Comparison of ENCODE assay signal across 18 cellular contexts in the genomic region with DNA sequence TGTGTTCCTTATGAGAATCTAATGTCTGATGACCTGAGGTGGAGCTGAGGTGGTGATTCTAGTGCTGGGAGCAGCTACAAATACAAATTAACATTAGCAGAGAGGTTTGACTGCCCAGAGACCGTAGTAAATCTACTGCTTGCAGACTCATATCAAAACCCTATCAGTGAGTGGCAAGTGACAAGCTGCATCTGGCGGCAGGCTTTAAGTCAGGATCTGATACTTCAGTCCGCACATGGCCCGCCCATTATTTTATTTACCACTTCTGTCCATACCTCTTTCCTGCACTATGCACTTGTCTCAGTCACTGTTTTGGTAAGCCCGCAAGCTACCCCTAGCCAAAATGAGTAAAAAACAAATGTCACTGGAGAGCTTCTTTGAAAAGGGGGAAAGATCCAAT. TPM values are rescaled to one million over a fixed set of nuclear protein-coding genes. Genes with fewer than 3 reads are reported as not detected.
A peak's percentile ranks its signal among the peaks of the same experiment; 100 is the strongest.
DNase-seq lines count a peak whose midpoint lies in the region; ATAC-seq, FAIRE-seq and TF ChIP-seq lines count a peak whose summit lies in the region.
"Had no signal": no experiment of that assay in that cellular context is flagged by ENCODE, and none has a peak within 500 bp of the region (broad histone marks: within the 10 kb centered on the region; RNA-seq: fewer than 3 reads in every experiment).

No MANE protein-coding gene starts in this region.

- peaks cover 72% of the 10 kb centered on the region for H3K36me3 Mint-ChIP-seq in activated naive CD8-positive, alpha-beta T cell treated with anti-CD3 and anti-CD28 coated beads for 36 hours

- no peak overlapping the region for H3K4me2 ChIP-seq in Karpas-422 (ENCODE audit: low read depth, low read length, poor library complexity, severe bottlenecking)

- no peaks in the 10 kb centered on the region for H3K27me3 Mint-ChIP-seq in activated naive CD8-positive, alpha-beta T cell treated with anti-CD3 and anti-CD28 coated beads for 36 hours

- no peak for ATAC-seq in pancreas
- ATAC-seq: HCT116, Right ventricle myocardium inferior had no signal

- H3K4me3 ChIP-seq in ACC112 (ENCODE audit: low read depth, low read length) (no peak overlapping the region), GM06990 (replicated peaks; ENCODE audit: low read depth, low read length) (no peak overlapping the region), Karpas-422 (ENCODE audit: low read length) (no peak overlapping the region), pancreas (no peak overlapping the region)
- H3K4me3 ChIP-seq: cardiac muscle cell had no signal

- peaks cover 4% of the 10 kb centered on the region; the same call in 1 of the 2 replicates for H3K36me3 ChIP-seq in ACC112 (ENCODE audit: insufficient read depth, low read length)
- H3K36me3 ChIP-seq in GM06990 (ENCODE audit: control insufficient read depth, insufficient read depth, low read length): no peaks in the 10 kb centered on the region; the same call in 1 of the 2 replicates
- H3K36me3 ChIP-seq in Karpas-422 (ENCODE audit: insufficient read depth, low read length): peaks cover 17% of the 10 kb centered on the region
- no peaks in the 10 kb centered on the region for H3K36me3 ChIP-seq in pancreas
- H3K36me3 ChIP-seq: cardiac muscle cell had no signal

- H3K27ac ChIP-seq in ACC112 (ENCODE audit: low read depth, low read length): peak overlapping the region; percentile 55
- peak overlapping the region; percentile 81 for H3K27ac ChIP-seq in Karpas-422 (ENCODE audit: low read length)
- H3K27ac ChIP-seq in pancreas: no peak overlapping the region

- H3K27me3 ChIP-seq in ACC112 (ENCODE audit: insufficient read depth, low read length) (no peaks in the 10 kb centered on the region), GM06990 (replicated peaks; ENCODE audit: control insufficient read depth, insufficient read depth, low read length) (no peaks in the 10 kb centered on the region), Karpas-422 (ENCODE audit: low read length) (no peaks in the 10 kb centered on the region), pancreas (no peaks in the 10 kb centered on the region)
- H3K27me3 ChIP-seq: cardiac muscle cell had no signal

- H2AFZ ChIP-seq in ACC112 (ENCODE audit: low read length, unreplicated experiment) (no peak overlapping the region), Karpas-422 (ENCODE audit: low read length) (no peak overlapping the region)

- peak overlapping the region; percentile 90 for H3K27ac Mint-ChIP-seq in activated naive CD8-positive, alpha-beta T cell treated with anti-CD3 and anti-CD28 coated beads for 36 hours

- intact Hi-C loops in pancreas (cut with DNase I): no loop called here

- peaks cover 35% of the 10 kb centered on the region for H3K4me1 Mint-ChIP-seq in activated naive CD8-positive, alpha-beta T cell treated with anti-CD3 and anti-CD28 coated beads for 36 hours

- H3K9me3 ChIP-seq in Karpas-422 (ENCODE audit: low read length): peaks cover 11% of the 10 kb centered on the region; the same call in 1 of the 2 replicates
- H3K9me3 ChIP-seq in pancreas: no peaks in the 10 kb centered on the region

- no peak for FAIRE-seq in pancreas (lab: Jason Lieb, UNC)
- FAIRE-seq: TTC549 had no signal

- 87 to 91% methylated on average over 5 of the region's 5 CpGs for WGBS in pancreas, 2 donors

- H3K4me1 ChIP-seq in ACC112 (ENCODE audit: control insufficient read depth, insufficient read depth, low read length, unreplicated experiment) (peaks cover 15% of the 10 kb centered on the region), Karpas-422 (ENCODE audit: low read length) (peaks cover 47% of the 10 kb centered on the region), pancreas (no peaks in the 10 kb centered on the region)

- no peak overlapping the region for H3K9ac ChIP-seq in Karpas-422 (ENCODE audit: low read length)

- no peaks in the 10 kb centered on the region for H3K9me2 ChIP-seq in Karpas-422 (replicated peaks; ENCODE audit: insufficient read depth, low read length)

- DNase-seq in GM06990 (ENCODE audit: extremely low read depth, insufficient read length): peak; percentile 33
- no peak for DNase-seq in Karpas-422
- DNase-seq in activated naive CD8-positive, alpha-beta T cell treated with anti-CD3 and anti-CD28 coated beads for 36 hours: no peak
- DNase-seq in foreskin melanocyte: no peak
- DNase-seq in mucosa of gallbladder (ENCODE audit: low spot score): no peak
- DNase-seq in stimulated activated CD4-positive, alpha-beta T cell treated with anti-CD3 and anti-CD28 coated beads, Interleukin-4, amount 100 ng/mL, for 1 hour: no peak
- DNase-seq in pancreas: no peak
- DNase-seq: head of caudate nucleus; NCI-H1436; NCI-H524 treated with DMSO at 0.1 percent for 48 hours; stimulated activated CD4-positive, alpha-beta T cell treated with anti-CD3 and anti-CD28 coated beads, Interleukin-4, amount 100 ng/mL, for 24 hours; stimulated activated naive CD4-positive, alpha-beta T cell had no signal

- H3K79me2 ChIP-seq in ACC112 (ENCODE audit: control insufficient read depth, insufficient read depth, low read length, unreplicated experiment): peaks cover 31% of the 10 kb centered on the region
- peaks cover 94% of the 10 kb centered on the region for H3K79me2 ChIP-seq in Karpas-422 (ENCODE audit: low read length)

- peak overlapping the region; percentile 35 for H3K4me3 Mint-ChIP-seq in activated naive CD8-positive, alpha-beta T cell treated with anti-CD3 and anti-CD28 coated beads for 36 hours

- TF ChIP-seq CTCF in GM06990 (IDR thresholded peaks at IDR 0.05; ENCODE audit: insufficient read depth, low read length, poor library complexity, severe bottlenecking) (no peak), pancreas (IDR thresholded peaks at IDR 0.05) (no peak)

- H4K20me1 ChIP-seq in Karpas-422 (ENCODE audit: insufficient read depth, low read depth, low read length): no peaks in the 10 kb centered on the region

- H3K9me3 Mint-ChIP-seq in activated naive CD8-positive, alpha-beta T cell treated with anti-CD3 and anti-CD28 coated beads for 36 hours: peaks cover 12% of the 10 kb centered on the region

RNA-seq across cellular contexts. Expression of gene CEP128, which starts 11.4 kb away (rescaled TPM):
- total RNA-seq in Karpas-422 (2014; rRNA removed; shearing (Covaris generic); ENCODE audit: low replicate concordance): 28.3 and 29.3 TPM in 2 replicates
- total RNA-seq in activated naive CD8-positive, alpha-beta T cell treated with anti-CD3 and anti-CD28 coated beads for 36 hours: 10 to 100 TPM; 21.5 to 22.6 TPM
- total RNA-seq in mucosa of gallbladder (4.9 TPM), pancreas (1 to 10 TPM in 5 of 6 donors, under 1 TPM in 1; 0.92 to 2.8 (median 2.4) TPM)
- polyA plus RNA-seq in pancreas: 1 to 10 TPM; 1.1 to 1.7 TPM

RNA-seq across cellular contexts. Expression of gene TSHR, which starts 25.3 kb away (rescaled TPM):
- total RNA-seq in Karpas-422 (2014; rRNA removed; shearing (Covaris generic); ENCODE audit: low replicate concordance): not detected in 2 replicates
- not detected for total RNA-seq in activated naive CD8-positive, alpha-beta T cell treated with anti-CD3 and anti-CD28 coated beads for 36 hours
- total RNA-seq in mucosa of gallbladder: not detected
- total RNA-seq in pancreas: under 1 TPM in 2 of 6 donors, not detected in 4; 0.22 to 0.41 TPM
- under 1 TPM; 0.28 to 0.30 TPM for polyA plus RNA-seq in pancreas
- total RNA-seq: kidney epithelial cell, Right ventricle myocardium inferior had no signal

Comparison
In these comparisons a context has a peak if more than half of its experiments do, and no peak if none do; other contexts are left out.
1. H3K27ac ChIP-seq: peak in ACC112 (single experiment) and Karpas-422 (single experiment); none in pancreas (0 of 4).